Comparison of ENCODE assay signal across 1 cellular context in genomic region chr22:19815823-19816290, GRCh38.
TF ChIP-seq lines count a peak whose summit lies in the region.

No MANE protein-coding gene starts in this region.

TF ChIP-seq in K562, 482 proteins besides CTCF, POLR2A, EP300 and RAD21 (continued from another document and continues in another):
- TF ChIP-seq AFF4 (CRISPR knock-in tag; IDR thresholded peaks at IDR 0.05), result no peak
- no peak for TF ChIP-seq TCF7 (IDR thresholded peaks at IDR 0.05; ENCODE audit: borderline replicate concordance)
- TF ChIP-seq PATZ1 (CRISPR knock-in tag; IDR thresholded peaks at IDR 0.05; ENCODE audit: borderline replicate concordance), result no peak
- peak; percentile 32; the same call in 1 of the 2 replicates for TF ChIP-seq SMARCA5 (IDR thresholded peaks at IDR 0.05)
- TF ChIP-seq GTF3C2 (IDR thresholded peaks at IDR 0.05; ENCODE audit: borderline replicate concordance, extremely low read depth, insufficient read length), result no peak
- TF ChIP-seq ZNF668 (CRISPR knock-in tag; IDR thresholded peaks at IDR 0.05), result peak; percentile 79; the same call in 1 of the 2 replicates
- TF ChIP-seq MIER1 (IDR thresholded peaks at IDR 0.05; ENCODE audit: low read depth), result peak; percentile 10; the same call in 1 of the 2 replicates
- no peak for TF ChIP-seq TAF15 (IDR thresholded peaks at IDR 0.05; ENCODE audit: low read depth, low read length)
- TF ChIP-seq E2F1 (CRISPR knock-in tag; IDR thresholded peaks at IDR 0.05), result 0 out of 2 replicates have a peak, but pooled peaks have one; percentile 30
- TF ChIP-seq BRF1 (IDR thresholded peaks at IDR 0.05; ENCODE audit: borderline replicate concordance, extremely low read depth, insufficient read length), result no peak
- no peak for TF ChIP-seq E2F4 (CRISPR knock-in tag; IDR thresholded peaks at IDR 0.05; ENCODE audit: low read depth)
- TF ChIP-seq PRMT5 (CRISPR knock-in tag; IDR thresholded peaks at IDR 0.05), result peak; percentile 50; the same call in 1 of the 2 replicates
- no peak for TF ChIP-seq CLOCK (CRISPR knock-in tag; IDR thresholded peaks at IDR 0.05; ENCODE audit: borderline replicate concordance)
- no peak for TF ChIP-seq ZNF431 (CRISPR knock-in tag; IDR thresholded peaks at IDR 0.05)
- TF ChIP-seq PHB (CRISPR knock-in tag; IDR thresholded peaks at IDR 0.05), result no peak
- TF ChIP-seq NBN (IDR thresholded peaks at IDR 0.05; ENCODE audit: low read depth), result no peak
- TF ChIP-seq KLF1 (tag; IDR thresholded peaks at IDR 0.05), result no peak
- TF ChIP-seq ZNF324 (CRISPR knock-in tag; IDR thresholded peaks at IDR 0.05), result no peak
- TF ChIP-seq ARID2 (IDR thresholded peaks at IDR 0.05), result peak; percentile 6; the same call in 1 of the 2 replicates
- no peak for TF ChIP-seq ZNF224 (CRISPR knock-in tag; IDR thresholded peaks at IDR 0.05)
- no peak for TF ChIP-seq ELF4 (CRISPR knock-in tag; IDR thresholded peaks at IDR 0.05)
- no peak for TF ChIP-seq NR2F6 (CRISPR knock-in tag; IDR thresholded peaks at IDR 0.05)
- TF ChIP-seq FOXP1 (CRISPR knock-in tag; IDR thresholded peaks at IDR 0.05), result no peak
- TF ChIP-seq GTF2A2 (tag; IDR thresholded peaks at IDR 0.05), result no peak
- TF ChIP-seq ZNF717 (CRISPR knock-in tag; IDR thresholded peaks at IDR 0.05), result no peak
- TF ChIP-seq REST (CRISPR knock-in tag; IDR thresholded peaks at IDR 0.05; ENCODE audit: low read depth), result peak; percentile 35; the same call in 1 of the 2 replicates
- TF ChIP-seq ZNF551 (CRISPR knock-in tag; IDR thresholded peaks at IDR 0.05), result no peak
- no peak for TF ChIP-seq DNMT1 (IDR thresholded peaks at IDR 0.05)
- TF ChIP-seq CBFB (CRISPR knock-in tag; IDR thresholded peaks at IDR 0.05), result no peak
- TF ChIP-seq ARNT (IDR thresholded peaks at IDR 0.05), result no peak
- no peak for TF ChIP-seq FOXK2 (conservative IDR thresholded peaks at IDR 0.05 in 1 of 2, IDR thresholded peaks at IDR 0.05 in 1 of 2; ENCODE audit: low read depth in 2 of 2)
- peak; percentile 31 for TF ChIP-seq HMGN3 (IDR thresholded peaks at IDR 0.05; ENCODE audit: borderline replicate concordance, extremely low read depth, insufficient read length, low read depth, low read length)
- TF ChIP-seq ZNF830 (CRISPR knock-in tag; IDR thresholded peaks at IDR 0.05), result 0 out of 2 replicates have a peak, but pooled peaks have one; percentile 49
- TF ChIP-seq ZKSCAN3 (CRISPR knock-in tag; IDR thresholded peaks at IDR 0.05), result no peak
- TF ChIP-seq NR4A1 (CRISPR knock-in tag; IDR thresholded peaks at IDR 0.05), result no peak
- TF ChIP-seq NR4A1 (tag; IDR thresholded peaks at IDR 0.05), result peak; percentile 74; the same call in 1 of the 2 replicates
- no peak for TF ChIP-seq HOMEZ (CRISPR knock-in tag; IDR thresholded peaks at IDR 0.05)
- TF ChIP-seq BRD4 (IDR thresholded peaks at IDR 0.05), result no peak
- TF ChIP-seq RBBP5 (IDR thresholded peaks at IDR 0.05; ENCODE audit: borderline replicate concordance, insufficient read depth, low read length, poor library complexity, severe bottlenecking), result peak; percentile 12
- no peak for TF ChIP-seq ZNF785 (CRISPR knock-in tag; IDR thresholded peaks at IDR 0.05)
- TF ChIP-seq HDAC3 (IDR thresholded peaks at IDR 0.05; ENCODE audit: borderline replicate concordance, partially characterized antibody), result no peak
- no peak for TF ChIP-seq ESRRA (IDR thresholded peaks at IDR 0.05; ENCODE audit: borderline replicate concordance, low read depth)
